Comparison of ENCODE assay signal across 13 cellular contexts in the genomic region with DNA sequence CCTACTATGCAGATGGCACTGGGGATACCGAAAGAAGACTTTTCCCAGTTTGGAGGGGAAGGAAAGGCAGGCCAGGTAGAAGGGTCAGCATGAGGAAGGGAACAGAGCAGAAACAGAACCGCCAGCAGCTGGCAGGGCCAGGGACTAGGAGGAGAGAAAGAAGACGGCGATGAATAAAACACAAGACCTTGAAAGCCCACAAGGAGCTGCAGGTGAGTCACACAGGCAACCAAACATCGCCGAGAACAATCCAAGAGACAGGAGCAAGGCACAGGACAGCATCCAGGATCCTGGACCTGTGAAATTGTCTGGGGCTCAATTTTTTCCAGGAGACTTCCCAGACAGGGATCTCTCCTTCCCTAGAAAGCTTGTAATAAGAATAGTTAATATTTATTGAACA. TPM values are rescaled to one million over a fixed set of nuclear protein-coding genes. Genes with fewer than 3 reads are reported as not detected.
DNase-seq lines count a peak whose midpoint lies in the region; ATAC-seq, FAIRE-seq and TF ChIP-seq lines count a peak whose summit lies in the region.
"Had no signal": no experiment of that assay in that cellular context is flagged by ENCODE, and none has a peak within 500 bp of the region (broad histone marks: within the 10 kb centered on the region; RNA-seq: fewer than 3 reads in every experiment).

No MANE protein-coding gene starts in this region.

- intact Hi-C loops in sigmoid colon (cut with DNase I): no loop called here

- H3K27me3 ChIP-seq in hepatocyte: no peaks in the 10 kb centered on the region
- no peaks in the 10 kb centered on the region for H3K27me3 ChIP-seq in sigmoid colon
- no peaks in the 10 kb centered on the region for H3K27me3 ChIP-seq in SJCRH30

- H3K4me1 ChIP-seq in A549 (peaks cover 80% of the 10 kb centered on the region), hepatocyte (ENCODE audit: insufficient read depth) (peaks cover 12% of the 10 kb centered on the region), sigmoid colon (peaks cover 0 to 36% (median 29%) of the 10 kb centered on the region in 4 donors), SJCRH30 (0 out of 2 replicates have a peak, but pooled peaks cover 5% of the 10 kb centered on the region)

- DNase-seq in A549 (ENCODE audit: low read depth in 1 of 2, low spot score in 1 of 2) (peak in 1 of 2 experiments; percentile 50), hepatocyte (ENCODE audit: low spot score) (no peak), sigmoid colon (no peak), NCI-H2081 (lab: John Stamatoyannopoulos, UW) (no peak), C1 segment of cervical spinal cord (lab: John Stamatoyannopoulos, UW) (no peak), NK-92 (lab: John Stamatoyannopoulos, UW; ENCODE audit: unreplicated experiment) (no peak), SJCRH30 (no peak)
- DNase-seq: NCI-H446 treated with DMSO at 0.1 percent for 48 hours, retina had no signal

- peak; percentile 51 to 68; a peak in 5 of 6 replicates for ATAC-seq in A549
- ATAC-seq in SK-N-SH treated with all-trans-retinoic acid at 6 μM for 48 hours: peak; percentile 17; the same call in 2 of the 3 replicates
- ATAC-seq: activated naive CD4-positive, alpha-beta T cell treated with anti-CD3 and anti-CD28 coated beads, Interleukin-2, amount 50 U/mL, for 72 hours; GM23338 had no signal

- TF ChIP-seq EP300 in A549 (IDR thresholded peaks at IDR 0.05): no peak
- no peak for TF ChIP-seq EP300 in sigmoid colon (IDR thresholded peaks at IDR 0.05)

- H3K4me2 ChIP-seq in A549 (peak overlapping the region; percentile 82), hepatocyte (no peak overlapping the region)
- H3K4me2 ChIP-seq: GM23338 had no signal

- H3K79me2 ChIP-seq in hepatocyte: peaks cover 7% of the 10 kb centered on the region

- 18% methylated on average over 6 of the region's 6 CpGs for WGBS in A549 (ENCODE audit: missing lambda C conversion rate)
- 93% methylated on average over 6 of the region's 6 CpGs for WGBS in hepatocyte (ENCODE audit: low lambda C conversion rate, missing lambda C conversion rate)
- 90 to 92% methylated on average over 6 of the region's 6 CpGs for WGBS in sigmoid colon, 2 donors

- POLR2A ChIA-PET in A549 (lab: Yijun Ruan, JAX): interaction anchor here (1.8 kb wide), 1 partner anchor 15 kb away, joined by 7 read pairs; no protein-coding TSS in a partner anchor

- no peaks in the 10 kb centered on the region for H3K36me3 ChIP-seq in hepatocyte (replicated peaks; ENCODE audit: insufficient read depth, low read depth)
- H3K36me3 ChIP-seq in sigmoid colon: no peaks in the 10 kb centered on the region
- no peaks in the 10 kb centered on the region for H3K36me3 ChIP-seq in SJCRH30

- TF ChIP-seq RAD21 in A549 (conservative IDR thresholded peaks at IDR 0.05 in 1 of 2, IDR thresholded peaks at IDR 0.05 in 1 of 2): peak in 1 of 2 experiments; percentile 13; a peak in 2 of 5 replicates

- no peaks in the 10 kb centered on the region for H3K9me2 ChIP-seq in hepatocyte (replicated peaks; ENCODE audit: insufficient read depth)

- CTCF ChIA-PET in A549 (lab: Yijun Ruan, JAX): interaction anchor here (0.8 to 4.8 kb wide), 10 partner anchors 11 to 60 kb away, joined by 3 to 31 read pairs (median 4); no protein-coding TSS in a partner anchor

- H3K9me3 ChIP-seq in A549: no peaks in the 10 kb centered on the region
- H3K9me3 ChIP-seq in hepatocyte (ENCODE audit: low read depth): no peaks in the 10 kb centered on the region
- H3K9me3 ChIP-seq in sigmoid colon: no peaks in the 10 kb centered on the region
- H3K9me3 ChIP-seq in SJCRH30 (replicated peaks): no peaks in the 10 kb centered on the region

- TF ChIP-seq CTCF in A549 (IDR thresholded peaks at IDR 0.05) (no peak), hepatocyte (IDR thresholded peaks at IDR 0.05; ENCODE audit: poor library complexity) (no peak), sigmoid colon (IDR thresholded peaks at IDR 0.05) (no peak)

- H2AFZ ChIP-seq in hepatocyte: no peak overlapping the region
- H2AFZ ChIP-seq: GM23338 had no signal

- H3K4me3 ChIP-seq in A549 (no peak overlapping the region), hepatocyte (no peak overlapping the region), sigmoid colon (no peak overlapping the region), SJCRH30 (no peak overlapping the region)
- H3K4me3 ChIP-seq: GM23338 had no signal

- no peaks in the 10 kb centered on the region for H4K20me1 ChIP-seq in hepatocyte (ENCODE audit: insufficient read depth, poor library complexity, severe bottlenecking)

- H3K27ac ChIP-seq in A549: peak overlapping the region; percentile 88 to 90
- peak overlapping the region; percentile 67 for H3K27ac ChIP-seq in hepatocyte
- H3K27ac ChIP-seq in sigmoid colon: peak overlapping the region; percentile 43 to 82 (median 71)
- H3K27ac ChIP-seq in SJCRH30: no peak overlapping the region

- no peak for TF ChIP-seq POLR2A in A549 (IDR thresholded peaks at IDR 0.05; ENCODE audit: low read length)
- no peak for TF ChIP-seq POLR2A in sigmoid colon (IDR thresholded peaks at IDR 0.05)

- FAIRE-seq in A549 (lab: Jason Lieb, UNC): no peak
- FAIRE-seq: HTR-8/SVneo had no signal

TF ChIP-seq in A549, 52 proteins besides CTCF, POLR2A, EP300 and RAD21 (continues in another document):
- TF ChIP-seq TFCP2L1 (CRISPR knock-in tag; IDR thresholded peaks at IDR 0.05) (no peak), CBX8 (IDR thresholded peaks at IDR 0.05) (no peak), KDM1A (IDR thresholded peaks at IDR 0.05; ENCODE audit: low read depth) (no peak), HOXA7 (CRISPR knock-in tag; IDR thresholded peaks at IDR 0.05) (no peak), SMC3 (IDR thresholded peaks at IDR 0.05) (0 out of 3 replicates have a peak, but pooled peaks have one; percentile 17), MAX (IDR thresholded peaks at IDR 0.05) (0 out of 2 replicates have a peak, but pooled peaks have one; percentile 9), MYC (IDR thresholded peaks at IDR 0.05; ENCODE audit: borderline replicate concordance, low read length) (no peak)
- TF ChIP-seq, protein P1, sequence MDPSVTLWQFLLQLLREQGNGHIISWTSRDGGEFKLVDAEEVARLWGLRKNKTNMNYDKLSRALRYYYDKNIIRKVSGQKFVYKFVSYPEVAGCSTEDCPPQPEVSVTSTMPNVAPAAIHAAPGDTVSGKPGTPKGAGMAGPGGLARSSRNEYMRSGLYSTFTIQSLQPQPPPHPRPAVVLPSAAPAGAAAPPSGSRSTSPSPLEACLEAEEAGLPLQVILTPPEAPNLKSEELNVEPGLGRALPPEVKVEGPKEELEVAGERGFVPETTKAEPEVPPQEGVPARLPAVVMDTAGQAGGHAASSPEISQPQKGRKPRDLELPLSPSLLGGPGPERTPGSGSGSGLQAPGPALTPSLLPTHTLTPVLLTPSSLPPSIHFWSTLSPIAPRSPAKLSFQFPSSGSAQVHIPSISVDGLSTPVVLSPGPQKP (IDR thresholded peaks at IDR 0.05; ENCODE audit: low read depth, low read length): no peak

TF ChIP-seq in SK-N-SH treated with all-trans-retinoic acid at 6 μM for 48 hours, 23 proteins besides CTCF, POLR2A, EP300 and RAD21 (continues in another document):
- TF ChIP-seq ZNF8 (CRISPR knock-in tag; IDR thresholded peaks at IDR 0.05) (no peak), ZNF565 (CRISPR knock-in tag; conservative IDR thresholded peaks at IDR 0.05; ENCODE audit: low read depth) (no peak), PPARA (CRISPR knock-in tag; IDR thresholded peaks at IDR 0.05; ENCODE audit: borderline replicate concordance) (no peak), ZFP3 (CRISPR knock-in tag; IDR thresholded peaks at IDR 0.05) (no peak), CSDC2 (CRISPR knock-in tag; IDR thresholded peaks at IDR 0.05) (no peak), GLIS3 (CRISPR knock-in tag; IDR thresholded peaks at IDR 0.05) (no peak), ISL1 (CRISPR knock-in tag; IDR thresholded peaks at IDR 0.05) (no peak), ZC3H10 (CRISPR knock-in tag; IDR thresholded peaks at IDR 0.05) (no peak), ESRRG (CRISPR knock-in tag; IDR thresholded peaks at IDR 0.05) (no peak), TOX (CRISPR knock-in tag; IDR thresholded peaks at IDR 0.05; ENCODE audit: borderline replicate concordance) (no peak), RARB (CRISPR knock-in tag; IDR thresholded peaks at IDR 0.05) (no peak), ARNTL (CRISPR knock-in tag; IDR thresholded peaks at IDR 0.05; ENCODE audit: borderline replicate concordance, low read depth) (no peak), SNAI2 (CRISPR knock-in tag; IDR thresholded peaks at IDR 0.05) (no peak), ZNF70 (CRISPR knock-in tag; IDR thresholded peaks at IDR 0.05) (no peak)
- TF ChIP-seq, protein P2, sequence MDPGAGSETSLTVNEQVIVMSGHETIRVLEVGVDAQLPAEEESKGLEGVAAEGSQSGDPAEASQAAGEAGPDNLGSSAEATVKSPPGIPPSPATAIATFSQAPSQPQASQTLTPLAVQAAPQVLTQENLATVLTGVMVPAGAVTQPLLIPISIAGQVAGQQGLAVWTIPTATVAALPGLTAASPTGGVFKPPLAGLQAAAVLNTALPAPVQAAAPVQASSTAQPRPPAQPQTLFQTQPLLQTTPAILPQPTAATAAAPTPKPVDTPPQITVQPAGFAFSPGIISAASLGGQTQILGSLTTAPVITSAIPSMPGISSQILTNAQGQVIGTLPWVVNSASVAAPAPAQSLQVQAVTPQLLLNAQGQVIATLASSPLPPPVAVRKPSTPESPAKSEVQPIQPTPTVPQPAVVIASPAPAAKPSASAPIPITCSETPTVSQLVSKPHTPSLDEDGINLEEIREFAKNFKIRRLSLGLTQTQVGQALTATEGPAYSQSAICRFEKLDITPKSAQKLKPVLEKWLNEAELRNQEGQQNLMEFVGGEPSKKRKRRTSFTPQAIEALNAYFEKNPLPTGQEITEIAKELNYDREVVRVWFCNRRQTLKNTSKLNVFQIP (CRISPR knock-in tag; IDR thresholded peaks at IDR 0.05; ENCODE audit: borderline replicate concordance, low read depth): no peak

RNA-seq across cellular contexts. Expression of gene NUAK1, which starts 47.3 kb away (rescaled TPM):
- polyA plus RNA-seq in A549 (2011; rRNA removed) (22.3 and 25.4 TPM in 2 replicates), A549 (2017; fragmentation: RNase III; extraction: RNeasy Plus Mini Kit Qiagen cat#74134 plus additional on column Dnase treatment) (18.1 to 23.5 TPM (median 20.8 TPM) in 3 replicates), hepatocyte (2.5 and 3.5 TPM in 2 replicates), sigmoid colon (1 to 10 TPM; 1.8 to 3.7 (median 2.6) TPM)
- polyA plus RNA-seq in A549 (2012; cell fraction: cytosol; rRNA removed): 10.1 and 12.6 TPM in 2 replicates
- polyA plus RNA-seq in A549 (2012; cell fraction: nucleus; rRNA removed): 15.0 and 19.7 TPM in 2 replicates
- 36.7 and 38.4 TPM in 2 replicates for polyA minus RNA-seq in A549 (2011; rRNA and poly(A)+ RNA removed)
- total RNA-seq in hepatocyte (5.3 and 13.0 TPM in 2 replicates), sigmoid colon (10 to 100 TPM in 1 of 4 donors, 1 to 10 TPM in 3; 5.8 to 12.1 (median 7.5) TPM)
- 4.0 and 4.4 TPM in 2 replicates for total RNA-seq in SJCRH30 (2014; rRNA removed; shearing (Covaris generic))
- total RNA-seq: activated naive CD4-positive, alpha-beta T cell treated with anti-CD3 and anti-CD28 coated beads, Interleukin-2, amount 50 U/mL, for 72 hours had no signal
